Comparison of ENCODE assay signal across 7 cellular contexts in the genomic region with DNA sequence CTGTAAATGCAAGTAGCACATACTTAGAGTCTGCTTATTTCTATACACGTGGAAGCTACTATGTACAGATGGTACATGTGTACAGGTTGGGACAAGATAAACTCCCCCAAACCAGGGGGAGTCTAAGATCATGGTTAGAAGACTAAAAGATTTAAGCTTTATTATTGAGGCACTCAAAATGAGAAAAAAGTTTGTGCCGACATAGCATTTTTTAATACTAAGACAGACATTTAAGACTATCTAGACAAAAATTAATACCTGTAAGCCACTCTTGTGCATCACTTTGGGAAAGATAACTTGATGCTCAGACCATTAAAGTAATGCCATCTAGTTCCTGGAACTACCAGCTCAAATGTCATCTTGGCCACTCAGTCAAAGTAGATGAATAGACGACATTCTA.
"Had no signal": no experiment of that assay in that cellular context is flagged by ENCODE, and none has a peak within 500 bp of the region (broad histone marks: within the 10 kb centered on the region; RNA-seq: fewer than 3 reads in every experiment).

No MANE protein-coding gene starts in this region.

- FAIRE-seq: H54 had no signal

- H3K9ac ChIP-seq: GM23248 had no signal

- H3K4me3 ChIP-seq: GM23248 had no signal

- DNase-seq: GM23248, GOT3, H9, HCEC 1CT, Kasumi-1, KG1 had no signal

- H2AFZ ChIP-seq: GM23248 had no signal

- H3K27ac ChIP-seq: GM23248 had no signal
